Comparison of ENCODE assay signal across 8 cellular contexts in genomic region chr1:207698822-207699483, GRCh38. TPM values are rescaled to one million over a fixed set of nuclear protein-coding genes. Genes with fewer than 3 reads are reported as not detected.
DNase-seq lines count a peak whose midpoint lies in the region; TF ChIP-seq lines count a peak whose summit lies in the region.

No MANE protein-coding gene starts in this region.

- no peak overlapping the region for H3K4me2 ChIP-seq in Karpas-422 (ENCODE audit: low read depth, low read length, poor library complexity, severe bottlenecking)

- H3K27me3 ChIP-seq in Karpas-422 (ENCODE audit: low read length) (no peaks in the 10 kb centered on the region), SJCRH30 (no peaks in the 10 kb centered on the region), brain microvascular endothelial cell (replicated peaks) (no peaks in the 10 kb centered on the region), H7 (ENCODE audit: control insufficient read depth, insufficient read depth, low read length) (no peaks in the 10 kb centered on the region)
- no peaks in the 10 kb centered on the region for H3K27me3 ChIP-seq in effector memory CD4-positive, alpha-beta T cell (replicated peaks; ENCODE audit: control insufficient read depth, insufficient read depth, low read length, poor library complexity, severe bottlenecking)

- in situ Hi-C loops in brain microvascular endothelial cell (cut with HindIII; ENCODE audit: low pct_ligation_motif_present, low sequenced_read_pairs), result no loop called here

- H3K4me3 ChIP-seq in Karpas-422 (ENCODE audit: low read length) (no peak overlapping the region), SJCRH30 (no peak overlapping the region), brain microvascular endothelial cell (ENCODE audit: low read depth, low read length) (no peak overlapping the region), H7 (ENCODE audit: insufficient read depth, low read depth, low read length) (no peak overlapping the region)
- no peak overlapping the region for H3K4me3 ChIP-seq in effector memory CD4-positive, alpha-beta T cell (ENCODE audit: insufficient read depth, low read depth, low read length, poor library complexity, severe bottlenecking)

- no peak overlapping the region for H2AFZ ChIP-seq in Karpas-422 (ENCODE audit: low read length)

- no peaks in the 10 kb centered on the region for H4K20me1 ChIP-seq in Karpas-422 (ENCODE audit: insufficient read depth, low read depth, low read length)

- DNase-seq in DMS53 treated with DMSO at 0.1 percent for 48 hours (lab: John Stamatoyannopoulos, UW; ENCODE audit: unreplicated experiment) (peak; percentile 66), Karpas-422 (peak; percentile 81), SJCRH30 (peak; percentile 60 to 84), brain microvascular endothelial cell (peak; percentile 65), kidney glomerular epithelial cell (lab: John Stamatoyannopoulos, UW) (peak; percentile 61), H7 (no peak)
- peak; percentile 37 for DNase-seq in stimulated activated CD4-positive, alpha-beta T cell treated with anti-CD3 and anti-CD28 coated beads, Interleukin-4, amount 100 ng/mL, for 1 hour
- DNase-seq in effector memory CD4-positive, alpha-beta T cell, result no peak

- H3K36me3 ChIP-seq in Karpas-422 (ENCODE audit: insufficient read depth, low read length), result no peaks in the 10 kb centered on the region
- H3K36me3 ChIP-seq in SJCRH30, result no peaks in the 10 kb centered on the region
- H3K36me3 ChIP-seq in brain microvascular endothelial cell (replicated peaks), result no peaks in the 10 kb centered on the region
- no peaks in the 10 kb centered on the region for H3K36me3 ChIP-seq in H7 (replicated peaks; ENCODE audit: control insufficient read depth, insufficient read depth, low read length)
- H3K36me3 ChIP-seq in effector memory CD4-positive, alpha-beta T cell (ENCODE audit: control insufficient read depth, insufficient read depth, low read length), result no peaks in the 10 kb centered on the region

- H3K9me3 ChIP-seq in Karpas-422 (ENCODE audit: low read length), result no peaks in the 10 kb centered on the region
- no peaks in the 10 kb centered on the region for H3K9me3 ChIP-seq in SJCRH30 (replicated peaks)
- no peaks in the 10 kb centered on the region for H3K9me3 ChIP-seq in effector memory CD4-positive, alpha-beta T cell (ENCODE audit: control insufficient read depth, low read length)

- no peaks in the 10 kb centered on the region for H3K4me1 ChIP-seq in Karpas-422 (ENCODE audit: low read length)
- peaks cover 3% of the 10 kb centered on the region; the same call in 1 of the 2 replicates for H3K4me1 ChIP-seq in SJCRH30
- no peaks in the 10 kb centered on the region for H3K4me1 ChIP-seq in effector memory CD4-positive, alpha-beta T cell (ENCODE audit: control insufficient read depth, insufficient read depth, low read length, poor library complexity, severe bottlenecking)

- H3K27ac ChIP-seq in Karpas-422 (ENCODE audit: low read length), result no peak overlapping the region
- no peak overlapping the region for H3K27ac ChIP-seq in SJCRH30
- no peak overlapping the region for H3K27ac ChIP-seq in brain microvascular endothelial cell
- H3K27ac ChIP-seq in effector memory CD4-positive, alpha-beta T cell (ENCODE audit: insufficient read depth, low read length, poor library complexity, severe bottlenecking), result no peak overlapping the region

- no peaks in the 10 kb centered on the region for H3K79me2 ChIP-seq in Karpas-422 (ENCODE audit: low read length)

- no peaks in the 10 kb centered on the region for H3K9me2 ChIP-seq in Karpas-422 (replicated peaks; ENCODE audit: insufficient read depth, low read length)

- peak; percentile 82 for TF ChIP-seq CTCF in brain microvascular endothelial cell (IDR thresholded peaks at IDR 0.05; ENCODE audit: low read depth, low read length, missing control alignments)

- no peak overlapping the region for H3K9ac ChIP-seq in Karpas-422 (ENCODE audit: low read length)

RNA-seq across cellular contexts. Expression of gene CD46, which starts 52.9 kb away (rescaled TPM):
- total RNA-seq in Karpas-422 (2014; rRNA removed; shearing (Covaris generic); ENCODE audit: low replicate concordance), result 64.2 and 152 TPM in 2 replicates
- total RNA-seq in SJCRH30 (2014; rRNA removed; shearing (Covaris generic)), result 84.6 and 95.1 TPM in 2 replicates
- 80.9 and 173 TPM in 2 replicates for total RNA-seq in H7 (2014; rRNA removed; shearing (Covaris generic))

RNA-seq across cellular contexts. Expression of gene CR1L, which starts 54.0 kb away (rescaled TPM):
- not detected in 2 replicates for total RNA-seq in Karpas-422 (2014; rRNA removed; shearing (Covaris generic); ENCODE audit: low replicate concordance)
- not detected in 2 replicates for total RNA-seq in SJCRH30 (2014; rRNA removed; shearing (Covaris generic))
- total RNA-seq in H7 (2014; rRNA removed; shearing (Covaris generic)), result 0.48 TPM in 1 of 2 replicates, not detected in the other

Comparison
In these comparisons a context has a peak if more than half of its experiments do, and no peak if none do; other contexts are left out.
1. DNase-seq: peak in DMS53 treated with DMSO at 0.1 percent for 48 hours (single experiment), Karpas-422 (single experiment), SJCRH30 (2 of 2), brain microvascular endothelial cell (single experiment), kidney glomerular epithelial cell (single experiment) and stimulated activated CD4-positive, alpha-beta T cell treated with anti-CD3 and anti-CD28 coated beads, Interleukin-4, amount 100 ng/mL, for 1 hour (single experiment); none in H7 (single experiment) and effector memory CD4-positive, alpha-beta T cell (0 of 3).